ENCODE assay signal across 34 cellular contexts in genomic region chr9:29416204-29416603, GRCh38.
DNase-seq lines count a peak whose midpoint lies in the region; ATAC-seq, FAIRE-seq and TF ChIP-seq lines count a peak whose summit lies in the region.
"Had no signal": no experiment of that assay in that cellular context is flagged by ENCODE, and none has a peak within 500 bp of the region (broad histone marks: within the 10 kb centered on the region; RNA-seq: fewer than 3 reads in every experiment).

No MANE protein-coding gene starts in this region.

- H2AFZ ChIP-seq in SK-N-SH (ENCODE audit: low read depth) (no peak overlapping the region), PC-3 (ENCODE audit: low read length) (no peak overlapping the region)

- H3K4me1 ChIP-seq in SK-N-SH (ENCODE audit: control insufficient read depth in 1 of 2, insufficient read depth in 2 of 2, low read depth in 1 of 2, low read length in 1 of 2) (no peaks in the 10 kb centered on the region), PC-3 (ENCODE audit: insufficient read depth, low read length) (peaks cover 44% of the 10 kb centered on the region)
- H3K4me1 ChIP-seq: A549, BE2C, BLaER1, Caco-2 had no signal

- peaks cover 24% of the 10 kb centered on the region for H3K9me3 Mint-ChIP-seq in natural killer cell treated with Interleukin-12 subunit alpha and Interleukin-12 subunit beta and Interleukin-15 and Interleukin-18, amount 100 ng/mL, for 72 hours
- H3K9me3 Mint-ChIP-seq: CD4-positive, alpha-beta T cell; CD8-positive, alpha-beta T cell had no signal

- TF ChIP-seq CTCF in SK-N-SH (IDR thresholded peaks at IDR 0.05) (no peak), PC-3 (conservative IDR thresholded peaks at IDR 0.05; ENCODE audit: low read depth, low read length) (no peak), D721Med (IDR thresholded peaks at IDR 0.05; ENCODE audit: insufficient read depth, missing control alignments) (no peak)

- H3K9me2 ChIP-seq in SK-N-SH (no peaks in the 10 kb centered on the region), PC-3 (replicated peaks; ENCODE audit: low read length) (no peaks in the 10 kb centered on the region)

- no peak overlapping the region for H3K4me2 ChIP-seq in SK-N-SH
- peak overlapping the region; percentile 73 for H3K4me2 ChIP-seq in PC-3 (ENCODE audit: low read length)
- H3K4me2 ChIP-seq: A549; BLaER1; BLaER1 treated with 17β-estradiol and CSF1 and Interleukin-3, amounts not matched to agents 10 nM and 100 nM had no signal

- H3K79me2 ChIP-seq in SK-N-SH (ENCODE audit: insufficient read depth) (no peaks in the 10 kb centered on the region), PC-3 (ENCODE audit: low read length) (peaks cover 16% of the 10 kb centered on the region)

- no peaks in the 10 kb centered on the region for H4K20me1 ChIP-seq in SK-N-SH (ENCODE audit: insufficient read depth)
- H4K20me1 ChIP-seq in PC-3 (ENCODE audit: low read length): no peaks in the 10 kb centered on the region
- H4K20me1 ChIP-seq: BLaER1; BLaER1 treated with 17β-estradiol and CSF1 and Interleukin-3, amounts not matched to agents 10 nM and 100 nM had no signal

- intact Hi-C loops in PC-3 (cut with micrococcal nuclease): loop anchor here (10.0 kb wide), 1 partner anchor 201 kb away; the partner anchor contains the start of gene LINGO2

- H3K27ac ChIP-seq in SK-N-SH (ENCODE audit: low read depth in 2 of 2, low read length in 1 of 2) (no peak overlapping the region), PC-3 (ENCODE audit: low read length) (peak overlapping the region; percentile 92)
- H3K27ac ChIP-seq: 22Rv1; A549; BLaER1; BLaER1 treated with 17β-estradiol and CSF1 and Interleukin-3, amounts not matched to agents 10 nM and 100 nM; C4-2B had no signal

- POLR2A ChIA-PET in SK-N-SH (lab: Yijun Ruan, JAX): no interaction called here
- POLR2A ChIA-PET in PC-3 (lab: Charles Lee; ENCODE audit: unreplicated experiment): no interaction called here

- ATAC-seq in SK-N-SH treated with all-trans-retinoic acid at 6 μM for 48 hours (no peak), PC-3 (peak; percentile 56)
- ATAC-seq in natural killer cell treated with Interleukin-12 subunit alpha and Interleukin-12 subunit beta and Interleukin-15 and Interleukin-18, amount 100 ng/mL, for 72 hours: no peak
- ATAC-seq: A549; CD8-positive, alpha-beta T cell had no signal

- FAIRE-seq in D721Med (lab: Jason Lieb, UNC): no peak
- FAIRE-seq: A204.1 had no signal

- DNase-seq in SK-N-SH: no peak
- peak; percentile 45 for DNase-seq in NCI-H69 (lab: John Stamatoyannopoulos, UW)
- DNase-seq in PC-3: peak; percentile 54
- no peak for DNase-seq in natural killer cell treated with Interleukin-12 subunit alpha and Interleukin-12 subunit beta and Interleukin-15 and Interleukin-18, amount 100 ng/mL, for 72 hours (ENCODE audit: low spot score)
- no peak for DNase-seq in D721Med (ENCODE audit: insufficient read length, low spot score)
- DNase-seq: 8988T; ACHN; AML-193; BE2C; C1 segment of cervical spinal cord; Caco-2; Calu3; CD4-positive, alpha-beta memory T cell; CD4-positive, alpha-beta T cell; CD4-positive, CD25-positive, alpha-beta regulatory T cell; CD8-positive, alpha-beta memory T cell; CD8-positive, alpha-beta T cell; COR-L47; DMS 273 treated with DMSO at 0.1 percent for 48 hours; DMS153; DMS53; DMS79; DMS79 treated with DMSO at 0.1 percent for 48 hours; DND-41; EL had no signal

- H3K4me3 Mint-ChIP-seq in natural killer cell treated with Interleukin-12 subunit alpha and Interleukin-12 subunit beta and Interleukin-15 and Interleukin-18, amount 100 ng/mL, for 72 hours: no peak overlapping the region
- H3K4me3 Mint-ChIP-seq: B cell; CD14-positive monocyte; CD4-positive, alpha-beta memory T cell; CD4-positive, alpha-beta T cell; CD4-positive, CD25-positive, alpha-beta regulatory T cell; CD8-positive, alpha-beta memory T cell; CD8-positive, alpha-beta T cell had no signal

- H3K4me3 ChIP-seq in SK-N-SH (ENCODE audit: low read depth in 2 of 2, low read length in 1 of 2): no peak overlapping the region
- peak overlapping the region; percentile 25; the same call in 1 of the 2 replicates for H3K4me3 ChIP-seq in PC-3 (ENCODE audit: low read length)
- H3K4me3 ChIP-seq: A549; BLaER1; BLaER1 treated with 17β-estradiol and CSF1 and Interleukin-3, amounts not matched to agents 10 nM and 100 nM had no signal

- WGBS in SK-N-SH (ENCODE audit: low lambda C conversion rate): 75% methylated on average over 2 of the region's 2 CpGs

- H3K27me3 ChIP-seq in SK-N-SH (ENCODE audit: insufficient read depth): no peaks in the 10 kb centered on the region
- no peaks in the 10 kb centered on the region for H3K27me3 ChIP-seq in PC-3 (ENCODE audit: low read length)
- H3K27me3 ChIP-seq: BE2C; BLaER1; BLaER1 treated with 17β-estradiol and CSF1 and Interleukin-3, amounts not matched to agents 10 nM and 100 nM had no signal

- H3K9ac ChIP-seq in SK-N-SH (no peak overlapping the region), PC-3 (ENCODE audit: low read length) (peak overlapping the region; percentile 58)
- H3K9ac ChIP-seq: BLaER1; BLaER1 treated with 17β-estradiol and CSF1 and Interleukin-3, amounts not matched to agents 10 nM and 100 nM had no signal

- no peak for TF ChIP-seq RAD21 in SK-N-SH (IDR thresholded peaks at IDR 0.05; ENCODE audit: low read length)

- no peak for TF ChIP-seq EP300 in SK-N-SH (IDR thresholded peaks at IDR 0.05; ENCODE audit: borderline replicate concordance in 1 of 2, low read depth in 1 of 2, low read length in 1 of 2)

- no peaks in the 10 kb centered on the region for H3K36me3 ChIP-seq in SK-N-SH (replicated peaks in 1 of 2; ENCODE audit: control insufficient read depth in 1 of 2, insufficient read depth in 2 of 2, low read length in 1 of 2)
- no peaks in the 10 kb centered on the region for H3K36me3 ChIP-seq in PC-3 (ENCODE audit: low read depth, low read length)
- H3K36me3 ChIP-seq: BE2C; BLaER1; BLaER1 treated with 17β-estradiol and CSF1 and Interleukin-3, amounts not matched to agents 10 nM and 100 nM had no signal

- H3K36me3 Mint-ChIP-seq in natural killer cell treated with Interleukin-12 subunit alpha and Interleukin-12 subunit beta and Interleukin-15 and Interleukin-18, amount 100 ng/mL, for 72 hours: peaks cover 11% of the 10 kb centered on the region
- H3K36me3 Mint-ChIP-seq: CD14-positive monocyte; CD4-positive, alpha-beta memory T cell; CD4-positive, CD25-positive, alpha-beta regulatory T cell; CD8-positive, alpha-beta memory T cell; CD8-positive, alpha-beta T cell had no signal

- H3F3A ChIP-seq in SK-N-SH (replicated peaks; ENCODE audit: insufficient read depth): no peaks in the 10 kb centered on the region
- H3F3A ChIP-seq in PC-3 (ENCODE audit: low read length, unreplicated experiment): no peaks in the 10 kb centered on the region

- H3K9me3 ChIP-seq in SK-N-SH: no peaks in the 10 kb centered on the region
- H3K9me3 ChIP-seq in PC-3 (ENCODE audit: low read length): no peaks in the 10 kb centered on the region
- H3K9me3 ChIP-seq: A549; BE2C; BLaER1; BLaER1 treated with 17β-estradiol and CSF1 and Interleukin-3, amounts not matched to agents 10 nM and 100 nM; Caco-2 had no signal

- H3K27me3 Mint-ChIP-seq in natural killer cell treated with Interleukin-12 subunit alpha and Interleukin-12 subunit beta and Interleukin-15 and Interleukin-18, amount 100 ng/mL, for 72 hours: no peaks in the 10 kb centered on the region
- H3K27me3 Mint-ChIP-seq: B cell; CD4-positive, alpha-beta memory T cell; CD4-positive, alpha-beta T cell; CD4-positive, CD25-positive, alpha-beta regulatory T cell; CD8-positive, alpha-beta memory T cell had no signal

- TSS peak; percentile 46 for BruUV-seq in PC-3 (replicated peaks; lab: Mats Ljungman, UMichigan)

- no peak overlapping the region for H3K27ac Mint-ChIP-seq in natural killer cell treated with Interleukin-12 subunit alpha and Interleukin-12 subunit beta and Interleukin-15 and Interleukin-18, amount 100 ng/mL, for 72 hours
- H3K27ac Mint-ChIP-seq: B cell; CD14-positive monocyte; CD4-positive, alpha-beta memory T cell; CD4-positive, alpha-beta T cell; CD4-positive, CD25-positive, alpha-beta regulatory T cell; CD8-positive, alpha-beta memory T cell; CD8-positive, alpha-beta T cell had no signal

- CTCF ChIA-PET in SK-N-SH (lab: Yijun Ruan, JAX) (no interaction called here), PC-3 (lab: Charles Lee) (no interaction called here)

- no peaks in the 10 kb centered on the region for H3K4me1 Mint-ChIP-seq in natural killer cell treated with Interleukin-12 subunit alpha and Interleukin-12 subunit beta and Interleukin-15 and Interleukin-18, amount 100 ng/mL, for 72 hours (ENCODE audit: low read depth in 2 of 2)
- H3K4me1 Mint-ChIP-seq: B cell; CD14-positive monocyte; CD4-positive, alpha-beta memory T cell; CD4-positive, CD25-positive, alpha-beta regulatory T cell; CD8-positive, alpha-beta memory T cell had no signal

TF ChIP-seq in SK-N-SH, 30 proteins besides CTCF, POLR2A, EP300 and RAD21 (continues in another document):
- TF ChIP-seq ZBTB33 (IDR thresholded peaks at IDR 0.05; ENCODE audit: borderline replicate concordance, low read depth): no peak

TF ChIP-seq in SK-N-SH treated with all-trans-retinoic acid at 6 μM for 48 hours, 23 proteins besides CTCF, POLR2A, EP300 and RAD21 (continues in another document):
- TF ChIP-seq PPARA (CRISPR knock-in tag; IDR thresholded peaks at IDR 0.05; ENCODE audit: borderline replicate concordance): no peak
- TF ChIP-seq ZNF70 (CRISPR knock-in tag; IDR thresholded peaks at IDR 0.05): no peak
- no peak for TF ChIP-seq TCF4 (CRISPR knock-in tag; IDR thresholded peaks at IDR 0.05; ENCODE audit: borderline replicate concordance)
- no peak for TF ChIP-seq TSHZ2 (CRISPR knock-in tag; IDR thresholded peaks at IDR 0.05)
- no peak for TF ChIP-seq ZNF8 (CRISPR knock-in tag; IDR thresholded peaks at IDR 0.05)

Comparison
In these comparisons a context has a peak if more than half of its experiments do, and no peak if none do; other contexts are left out.
1. DNase-seq: peak in NCI-H69 (single experiment) and PC-3 (single experiment); none in SK-N-SH (single experiment), natural killer cell treated with Interleukin-12 subunit alpha and Interleukin-12 subunit beta and Interleukin-15 and Interleukin-18, amount 100 ng/mL, for 72 hours (single experiment) and D721Med (single experiment).